In genomic region chr7:139716156-139716942, GRCh38 we compare ENCODE assay signal across 19 cellular contexts.
DNase-seq lines count a peak whose midpoint lies in the region; ATAC-seq, FAIRE-seq and TF ChIP-seq lines count a peak whose summit lies in the region.
"Had no signal": no experiment of that assay in that cellular context is flagged by ENCODE, and none has a peak within 500 bp of the region (broad histone marks: within the 10 kb centered on the region; RNA-seq: fewer than 3 reads in every experiment).

No MANE protein-coding gene starts in this region.

- dilution Hi-C loops in mammary epithelial cell (cut with HindIII; ENCODE audit: low sequenced_read_pairs) = no loop called here

- no peak overlapping the region for H3K27ac Mint-ChIP-seq in activated T-helper 17 cell treated with anti-CD3 and anti-CD28 coated beads, Interleukin-2, amount 50 U/mL, for 72 hours

- CTCF ChIA-PET in HepG2 (lab: Yijun Ruan, JAX; ENCODE audit: low intra/inter-chr PET ratio, low total read pairs) (no interaction called here), mammary epithelial cell (lab: Charles Lee; ENCODE audit: low non-redundant PET) (no interaction called here)

- H3K14ac ChIP-seq in neuronal stem cell (ENCODE audit: low read length) = no peak overlapping the region

- DNase-seq in HepG2 (ENCODE audit: low spot score) (no peak), right lobe of liver (no peak), mammary epithelial cell (no peak), neuronal stem cell (ENCODE audit: low spot score) (no peak), GDM1 (lab: John Stamatoyannopoulos, UW) (no peak)
- DNase-seq: 8988T; COR-L47; DMS153; H7; MV-4-11; NCI-H1417 treated with DMSO at 0.1 percent for 48 hours; NCI-H1930; NCI-H69; NK-92 treated with Interleukin-12 subunit alpha and Interleukin-12 subunit beta, amount 100 ng/mL, for 24 hours; SJCRH30 had no signal

- no peaks in the 10 kb centered on the region for H3K9me3 Mint-ChIP-seq in activated T-helper 17 cell treated with anti-CD3 and anti-CD28 coated beads, Interleukin-2, amount 50 U/mL, for 72 hours

- H3K27ac ChIP-seq in HepG2 (ENCODE audit: extremely low read length, insufficient read depth, low read length) = no peak overlapping the region
- H3K27ac ChIP-seq in right lobe of liver = no peak overlapping the region
- H3K27ac ChIP-seq in mammary epithelial cell (ENCODE audit: insufficient read depth, low read depth, low read length) = no peak overlapping the region
- H3K27ac ChIP-seq in neuronal stem cell (replicated peaks; ENCODE audit: low read length) = no peak overlapping the region
- H3K27ac ChIP-seq: SJCRH30 had no signal

- H3K79me2 ChIP-seq in HepG2 (ENCODE audit: insufficient read depth, low read length) = peaks cover 43% of the 10 kb centered on the region
- H3K79me2 ChIP-seq in mammary epithelial cell (ENCODE audit: insufficient read depth, low read length) = peaks cover 90% of the 10 kb centered on the region

- BruUV-seq in HepG2 (replicated peaks; lab: Mats Ljungman, UMichigan) (TSS peak; percentile 51), mammary epithelial cell (replicated peaks; lab: Mats Ljungman, UMichigan) (TSS peak; percentile 65)

- no peak overlapping the region for H3K18ac ChIP-seq in neuronal stem cell (ENCODE audit: low read length)

- H3K9me3 ChIP-seq in HepG2 (ENCODE audit: low read length) (no peaks in the 10 kb centered on the region), right lobe of liver (no peaks in the 10 kb centered on the region), mammary epithelial cell (replicated peaks; ENCODE audit: insufficient read depth, low read length) (no peaks in the 10 kb centered on the region), neuronal stem cell (replicated peaks in 1 of 2; ENCODE audit: control insufficient read depth in 2 of 2, insufficient read depth in 1 of 2, low read depth in 1 of 2, low read length in 2 of 2) (no peaks in the 10 kb centered on the region)
- H3K9me3 ChIP-seq: SJCRH30 had no signal

- H3K9ac ChIP-seq in HepG2 (ENCODE audit: insufficient read depth, low read depth, low read length) (no peak overlapping the region), mammary epithelial cell (ENCODE audit: insufficient read depth, low read length) (no peak overlapping the region), neuronal stem cell (ENCODE audit: low read depth, low read length, poor library complexity) (peak overlapping the region; percentile 74)

- peak overlapping the region; percentile 35 for H2BK120ac ChIP-seq in neuronal stem cell (ENCODE audit: low read depth, low read length)

- H3K79me1 ChIP-seq in neuronal stem cell (ENCODE audit: low read depth, low read length) = no peaks in the 10 kb centered on the region

- WGBS in HepG2 (ENCODE audit: low lambda C conversion rate) = 97% methylated on average over 35 of the region's 39 CpGs
- WGBS in right lobe of liver (ENCODE audit: insufficient coverage, low coverage, low lambda C conversion rate, missing lambda C conversion rate) = 98% methylated on average over 8 of the region's 39 CpGs
- 95% methylated on average over 26 of the region's 39 CpGs for WGBS in mammary epithelial cell (ENCODE audit: low coverage, missing lambda C conversion rate)
- WGBS in neuronal stem cell (ENCODE audit: extremely low coverage in 2 of 2, insufficient read length in 2 of 2, insufficient replicate concordance in 1 of 2), 2 donors = no CpG with 5 or more reads among the region's 39 CpGs

- ATAC-seq in HepG2 = no peak
- ATAC-seq in right lobe of liver = no peak
- no peak for ATAC-seq in GM19324 (IDR thresholded peaks at IDR 0.05; ENCODE audit: low FRiP score, unreplicated experiment)
- no peak for ATAC-seq in activated T-helper 17 cell treated with anti-CD3 and anti-CD28 coated beads, Interleukin-2, amount 50 U/mL, for 72 hours (replicated peaks)
- ATAC-seq in HG03025 (IDR thresholded peaks at IDR 0.05; ENCODE audit: low FRiP score, unreplicated experiment) = no peak

- H3K4me3 ChIP-seq in HepG2 (replicated peaks in 1 of 3; ENCODE audit: insufficient read depth in 1 of 3, low read depth in 2 of 3, low read length in 3 of 3) (no peak overlapping the region), right lobe of liver (no peak overlapping the region), mammary epithelial cell (replicated peaks in 1 of 3; ENCODE audit: insufficient read depth in 1 of 3, low read depth in 2 of 3, low read length in 3 of 3) (no peak overlapping the region), neuronal stem cell (ENCODE audit: low read length in 2 of 2) (peak overlapping the region in 1 of 2 donors; percentile 2)
- H3K4me3 ChIP-seq: SJCRH30 had no signal

- intact Hi-C loops in HepG2 (cut with micrococcal nuclease; ENCODE audit: unreplicated experiment) (no loop called here), right lobe of liver (cut with DNase I) (no loop called here), mammary epithelial cell (cut with micrococcal nuclease) (no loop called here)

- no peak overlapping the region for H2BK15ac ChIP-seq in neuronal stem cell (ENCODE audit: low read length)

- peaks cover 30 to 58% of the 10 kb centered on the region in 2 experiments for H3K36me3 ChIP-seq in HepG2 (replicated peaks in 1 of 2; ENCODE audit: control insufficient read depth in 1 of 2, insufficient read depth in 2 of 2, low read length in 2 of 2)
- peaks cover 0 to 34% (median 13%) of the 10 kb centered on the region in 4 donors for H3K36me3 ChIP-seq in right lobe of liver
- peaks cover 14% of the 10 kb centered on the region for H3K36me3 ChIP-seq in mammary epithelial cell (ENCODE audit: insufficient read depth, low read length)
- H3K36me3 ChIP-seq in neuronal stem cell (replicated peaks in 1 of 2; ENCODE audit: control insufficient read depth in 2 of 2, insufficient read depth in 2 of 2, low read length in 2 of 2) = peaks cover 21 to 54% of the 10 kb centered on the region in 2 donors

- H3K27me3 ChIP-seq in HepG2 (ENCODE audit: control insufficient read depth in 1 of 2, insufficient read depth in 2 of 2, low read length in 2 of 2) (no peaks in the 10 kb centered on the region), right lobe of liver (no peaks in the 10 kb centered on the region), mammary epithelial cell (ENCODE audit: insufficient read depth, low read length) (no peaks in the 10 kb centered on the region), neuronal stem cell (ENCODE audit: control insufficient read depth in 3 of 3, insufficient read depth in 3 of 3, low read depth in 1 of 3, low read length in 3 of 3) (no peaks in the 10 kb centered on the region)
- H3K27me3 ChIP-seq: SJCRH30 had no signal

- H3K4me1 ChIP-seq in HepG2 (ENCODE audit: insufficient read depth, low read length) = peaks cover 33% of the 10 kb centered on the region
- H3K4me1 ChIP-seq in right lobe of liver = peaks cover 0 to 36% (median 11%) of the 10 kb centered on the region in 4 donors
- H3K4me1 ChIP-seq in mammary epithelial cell (ENCODE audit: insufficient read depth, low read length) = no peaks in the 10 kb centered on the region
- peaks cover 0 to 28% of the 10 kb centered on the region in 2 donors for H3K4me1 ChIP-seq in neuronal stem cell (ENCODE audit: control insufficient read depth in 2 of 2, insufficient read depth in 1 of 2, low read depth in 1 of 2, low read length in 2 of 2)
- H3K4me1 ChIP-seq: SJCRH30 had no signal

- FAIRE-seq in HepG2 (lab: Jason Lieb, UNC) = no peak

- POLR2A ChIA-PET in HepG2 (lab: Yijun Ruan, JAX) = no interaction called here

- in situ Hi-C loops in HepG2 (cut with HindIII; ENCODE audit: extremely low pct_ligation_motif_present, low pct_unique_long_range_greater_than_20kb) (no loop called here), mammary epithelial cell (cut with MboI; ENCODE audit: low sequenced_read_pairs in 2 of 2) (no loop called here)

- no peak overlapping the region for H3K4me3 Mint-ChIP-seq in activated T-helper 17 cell treated with anti-CD3 and anti-CD28 coated beads, Interleukin-2, amount 50 U/mL, for 72 hours
- H3K4me3 Mint-ChIP-seq: CD14-positive monocyte had no signal

- no peak overlapping the region for H4K8ac ChIP-seq in neuronal stem cell (ENCODE audit: low read depth, low read length)

- H4K91ac ChIP-seq in neuronal stem cell (ENCODE audit: low read depth, low read length, poor library complexity) = peak overlapping the region; percentile 2

- H3K4ac ChIP-seq in neuronal stem cell (ENCODE audit: low read length) = no peak overlapping the region

- H3K4me1 Mint-ChIP-seq in activated T-helper 17 cell treated with anti-CD3 and anti-CD28 coated beads, Interleukin-2, amount 50 U/mL, for 72 hours = peaks cover 6% of the 10 kb centered on the region

- H4K20me1 ChIP-seq in HepG2 (ENCODE audit: insufficient read depth, low read length) = no peaks in the 10 kb centered on the region
- no peaks in the 10 kb centered on the region for H4K20me1 ChIP-seq in mammary epithelial cell (ENCODE audit: insufficient read depth, low read length)

- TF ChIP-seq EP300 in HepG2 (IDR thresholded peaks at IDR 0.05; ENCODE audit: low read depth in 2 of 2, low read length in 2 of 2) (no peak), HepG2 (CRISPR knock-in tag; IDR thresholded peaks at IDR 0.05; ENCODE audit: borderline replicate concordance) (no peak)

- no peak overlapping the region for H2AK5ac ChIP-seq in neuronal stem cell (ENCODE audit: low read depth, low read length)

- H3K23ac ChIP-seq in neuronal stem cell (ENCODE audit: low read depth, low read length, poor library complexity) = no peak overlapping the region

- no peak for TF ChIP-seq POLR2A in HepG2 (IDR thresholded peaks at IDR 0.05; ENCODE audit: insufficient read depth in 1 of 2, low read depth in 2 of 2, low read length in 2 of 2)
- TF ChIP-seq POLR2A in right lobe of liver (IDR thresholded peaks at IDR 0.05) = no peak

- peaks cover 39% of the 10 kb centered on the region for H3K36me3 Mint-ChIP-seq in activated T-helper 17 cell treated with anti-CD3 and anti-CD28 coated beads, Interleukin-2, amount 50 U/mL, for 72 hours (ENCODE audit: low read depth)

- no peaks in the 10 kb centered on the region for H3K27me3 Mint-ChIP-seq in activated T-helper 17 cell treated with anti-CD3 and anti-CD28 coated beads, Interleukin-2, amount 50 U/mL, for 72 hours

- TF ChIP-seq RAD21 in HepG2 (CRISPR knock-in tag; IDR thresholded peaks at IDR 0.05) = no peak

- no peak overlapping the region for H3K4me2 ChIP-seq in HepG2 (ENCODE audit: low read depth, low read length)
- H3K4me2 ChIP-seq in mammary epithelial cell (ENCODE audit: insufficient read depth, low read depth, low read length) = no peak overlapping the region
- no peak overlapping the region for H3K4me2 ChIP-seq in neuronal stem cell (ENCODE audit: insufficient read depth, low read length, poor library complexity, severe bottlenecking)

- no peak overlapping the region for H2BK5ac ChIP-seq in neuronal stem cell (ENCODE audit: low read length)

- no peak overlapping the region for H2AFZ ChIP-seq in HepG2 (ENCODE audit: low read length)
- no peak overlapping the region for H2AFZ ChIP-seq in mammary epithelial cell (ENCODE audit: low read depth, low read length)
- H2AFZ ChIP-seq in neuronal stem cell (ENCODE audit: low read length) = no peak overlapping the region

- no peak for TF ChIP-seq CTCF in HepG2 (CRISPR knock-in tag; IDR thresholded peaks at IDR 0.05)
- TF ChIP-seq CTCF in right lobe of liver (IDR thresholded peaks at IDR 0.05) = no peak
- TF ChIP-seq CTCF in mammary epithelial cell (conservative IDR thresholded peaks at IDR 0.05 in 1 of 2, IDR thresholded peaks at IDR 0.05 in 1 of 2; ENCODE audit: extremely low read depth in 1 of 2, insufficient read depth in 1 of 2, low read depth in 1 of 2, low read length in 2 of 2) = no peak

- H2BK12ac ChIP-seq in neuronal stem cell (ENCODE audit: low read length) = no peak overlapping the region
